8 cellular contexts compared by ENCODE assay signal in the genomic region with DNA sequence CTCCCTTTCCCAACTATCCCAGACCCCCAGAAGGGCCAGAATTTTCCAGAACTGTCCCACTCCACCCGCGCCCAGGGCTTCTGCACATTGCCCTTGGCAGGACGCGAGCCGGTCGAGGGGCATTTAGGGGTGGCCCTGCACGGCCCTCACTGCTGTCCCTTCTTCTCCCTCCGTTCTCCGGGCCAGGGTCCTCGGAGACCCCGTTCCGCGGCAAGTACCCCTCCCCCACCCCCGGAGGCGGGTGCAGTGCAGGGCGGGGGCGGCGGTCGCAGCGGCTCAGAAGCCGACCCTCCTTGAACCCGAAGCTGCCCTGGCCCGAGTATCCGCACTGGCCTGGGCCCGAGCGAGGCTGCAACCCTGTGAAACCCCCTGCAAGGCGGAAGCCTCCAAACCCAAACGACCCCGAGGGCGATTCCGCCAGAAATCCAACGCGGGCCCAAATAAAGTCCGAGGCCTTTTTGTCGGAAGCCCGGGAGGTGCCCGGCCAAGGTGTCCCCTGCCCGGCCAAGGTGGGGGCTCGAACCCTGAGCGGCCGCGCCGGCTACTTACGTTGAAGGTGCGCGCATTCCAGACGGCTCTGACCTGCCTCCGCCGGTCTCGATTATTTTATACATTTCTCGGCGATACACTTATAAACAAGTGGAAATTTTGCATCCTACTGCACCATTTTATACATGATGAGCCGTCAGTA. TPM values are rescaled to one million over a fixed set of nuclear protein-coding genes. Genes with fewer than 3 reads are reported as not detected.
A peak's percentile ranks its signal among the peaks of the same experiment; 100 is the strongest.
DNase-seq lines count a peak whose midpoint lies in the region; ATAC-seq and TF ChIP-seq lines count a peak whose summit lies in the region.

No MANE protein-coding gene starts in this region.

- no peaks in the 10 kb centered on the region for H3K9me3 Mint-ChIP-seq in CD4-positive, alpha-beta T cell
- H3K9me3 Mint-ChIP-seq in neural crest cell: no peaks in the 10 kb centered on the region

- no peak for TF ChIP-seq CTCF in CD4-positive, alpha-beta T cell (IDR thresholded peaks at IDR 0.05)
- no peak for TF ChIP-seq CTCF in neural crest cell (conservative IDR thresholded peaks at IDR 0.05)

- peaks cover 69% of the 10 kb centered on the region for H3K27me3 ChIP-seq in CD4-positive, alpha-beta T cell (ENCODE audit: control insufficient read depth, insufficient read depth, low read length)
- H3K27me3 ChIP-seq in HUES64 (ENCODE audit: insufficient read depth, low read length): peaks cover 96% of the 10 kb centered on the region
- peaks cover 44% of the 10 kb centered on the region for H3K27me3 ChIP-seq in effector memory CD4-positive, alpha-beta T cell (replicated peaks; ENCODE audit: control insufficient read depth, insufficient read depth, low read length, poor library complexity, severe bottlenecking)

- H3K36me3 Mint-ChIP-seq in CD4-positive, alpha-beta T cell (ENCODE audit: low read depth): no peaks in the 10 kb centered on the region
- H3K36me3 Mint-ChIP-seq in neural crest cell (ENCODE audit: low read depth): no peaks in the 10 kb centered on the region

- intact Hi-C loops in CD4-positive, alpha-beta T cell (cut with DNase I, micrococcal nuclease): loop anchor here (1.0 to 2.0 kb wide), 2 partner anchors 601 kb away; no protein-coding TSS in a partner anchor

- under 1% methylated on average over 53 of the region's 53 CpGs for WGBS in HUES64

- peak overlapping the region; percentile 38 for H3K4me3 Mint-ChIP-seq in CD4-positive, alpha-beta T cell
- peak overlapping the region; percentile 67 for H3K4me3 Mint-ChIP-seq in neural crest cell

- H3K27me3 Mint-ChIP-seq in CD4-positive, alpha-beta T cell: peaks cover 91% of the 10 kb centered on the region
- H3K27me3 Mint-ChIP-seq in neural crest cell (ENCODE audit: low read depth): peaks cover 94% of the 10 kb centered on the region

- no peak overlapping the region for H3K9ac ChIP-seq in HUES64 (ENCODE audit: low read depth, low read length)

- peaks cover 33% of the 10 kb centered on the region; the same call in 1 of the 2 replicates for H3K4me1 ChIP-seq in HUES64 (ENCODE audit: insufficient read depth, low read length)
- peaks cover 24% of the 10 kb centered on the region for H3K4me1 ChIP-seq in effector memory CD4-positive, alpha-beta T cell (ENCODE audit: control insufficient read depth, insufficient read depth, low read length, poor library complexity, severe bottlenecking)

- peak overlapping the region; percentile 36 for H3K4me3 ChIP-seq in HUES64 (ENCODE audit: low read length)
- H3K4me3 ChIP-seq in effector memory CD4-positive, alpha-beta T cell (ENCODE audit: insufficient read depth, low read depth, low read length, poor library complexity, severe bottlenecking): peak overlapping the region; percentile 57

- no peaks in the 10 kb centered on the region for H3K36me3 ChIP-seq in HUES64 (ENCODE audit: insufficient read depth, low read length)
- no peaks in the 10 kb centered on the region for H3K36me3 ChIP-seq in effector memory CD4-positive, alpha-beta T cell (ENCODE audit: control insufficient read depth, insufficient read depth, low read length)

- POLR2A ChIA-PET in CD4-positive, alpha-beta T cell (lab: Charles Lee): no interaction called here

- no peak overlapping the region for H3K27ac Mint-ChIP-seq in CD4-positive, alpha-beta T cell
- H3K27ac Mint-ChIP-seq in neural crest cell (ENCODE audit: unreplicated experiment): no peak overlapping the region

- DNase-seq in CD4-positive, alpha-beta T cell: no peak
- no peak for DNase-seq in effector memory CD4-positive, alpha-beta T cell
- DNase-seq in neural crest cell (ENCODE audit: low read depth, low spot score) (no peak), NCI-H187 treated with DMSO at 0.1 percent for 48 hours (lab: John Stamatoyannopoulos, UW) (no peak), NCI-H2107 treated with DMSO at 0.1 percent for 48 hours (lab: John Stamatoyannopoulos, UW; ENCODE audit: unreplicated experiment) (no peak), globus pallidus (ENCODE audit: low spot score) (no peak), EL (no peak)

- no peaks in the 10 kb centered on the region for H3K9me3 ChIP-seq in CD4-positive, alpha-beta T cell (ENCODE audit: control insufficient read depth, low read length)
- H3K9me3 ChIP-seq in HUES64 (ENCODE audit: insufficient read depth, low read depth, low read length): no peaks in the 10 kb centered on the region
- H3K9me3 ChIP-seq in effector memory CD4-positive, alpha-beta T cell (ENCODE audit: control insufficient read depth, low read length): no peaks in the 10 kb centered on the region

- H3K27ac ChIP-seq in CD4-positive, alpha-beta T cell (ENCODE audit: low read depth, low read length): no peak overlapping the region
- H3K27ac ChIP-seq in HUES64 (ENCODE audit: low read depth, low read length): no peak overlapping the region
- H3K27ac ChIP-seq in effector memory CD4-positive, alpha-beta T cell (ENCODE audit: insufficient read depth, low read length, poor library complexity, severe bottlenecking): no peak overlapping the region

- CTCF ChIA-PET in CD4-positive, alpha-beta T cell (lab: Charles Lee): interaction anchor here (0.6 kb wide), 1 partner anchor 75 kb away, joined by 4 read pairs; no protein-coding TSS in a partner anchor

- ATAC-seq in CD4-positive, alpha-beta T cell (ENCODE audit: poor library complexity): no peak

- peaks cover 30% of the 10 kb centered on the region for H3K4me1 Mint-ChIP-seq in CD4-positive, alpha-beta T cell (ENCODE audit: low read depth)
- H3K4me1 Mint-ChIP-seq in neural crest cell: peaks cover 74% of the 10 kb centered on the region

RNA-seq across cellular contexts. Expression of gene TMEM33, which starts 53.2 kb away (rescaled TPM):
- total RNA-seq in CD4-positive, alpha-beta T cell: 10 to 100 TPM; 18.0 to 19.7 TPM
- 53.9 TPM for polyA plus RNA-seq in HUES64 (2013, experiment 1 of 2)
- 50.0 TPM for polyA plus RNA-seq in HUES64 (2013, experiment 2 of 2)
- 73.9 and 74.7 TPM in 2 replicates for total RNA-seq in neural crest cell
